In the genomic region with DNA sequence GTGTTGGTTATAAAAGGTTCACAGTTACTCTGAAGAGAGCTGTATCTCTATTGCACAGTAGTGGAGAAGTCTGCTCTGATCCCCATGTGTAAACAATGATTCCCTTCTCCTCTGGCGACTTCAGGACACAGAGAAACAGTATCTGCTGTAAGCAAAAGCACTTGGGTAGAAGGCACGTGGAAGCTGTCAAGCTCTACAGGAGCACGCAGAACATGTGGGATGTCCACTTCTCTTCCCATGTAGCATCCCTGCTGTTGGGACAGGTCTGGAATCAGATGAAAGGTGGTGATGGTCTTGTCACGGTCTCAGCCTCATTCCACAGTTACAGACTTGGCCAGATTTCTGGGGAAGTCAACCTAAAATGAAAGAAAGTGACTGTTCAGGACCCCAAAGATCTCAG, we compare ENCODE assay signal across 36 cellular contexts. TPM values are rescaled to one million over a fixed set of nuclear protein-coding genes. Genes with fewer than 3 reads are reported as not detected.
"Had no signal": no experiment of that assay in that cellular context is flagged by ENCODE, and none has a peak within 500 bp of the region (broad histone marks: within the 10 kb centered on the region; RNA-seq: fewer than 3 reads in every experiment).

No MANE protein-coding gene starts in this region.

- H3K9me3 ChIP-seq: Peyer's patch had no signal

- H3K4me1 ChIP-seq: Peyer's patch had no signal

- H3K27me3 Mint-ChIP-seq: activated CD4-positive, alpha-beta T cell treated with anti-CD3 and anti-CD28 coated beads, Interleukin-2, amount 10 ng/mL, durations not matched to agents 24 days and 14 days; activated naive CD8-positive, alpha-beta T cell treated with anti-CD3 and anti-CD28 coated beads for 36 hours had no signal

- H3K9me3 Mint-ChIP-seq: activated CD4-positive, alpha-beta T cell treated with anti-CD3 and anti-CD28 coated beads, Interleukin-2, amount 10 ng/mL, durations not matched to agents 24 days and 14 days; activated CD8-positive, alpha-beta T cell treated with anti-CD3 and anti-CD28 coated beads for 36 hours; activated naive CD8-positive, alpha-beta T cell treated with anti-CD3 and anti-CD28 coated beads for 36 hours; activated T-cell treated with anti-CD3 and anti-CD28 coated beads, Interleukin-2, amount 50 U/mL, for 72 hours; activated T-helper 17 cell treated with anti-CD3 and anti-CD28 coated beads, Interleukin-2, amount 50 U/mL, for 72 hours; central memory CD8-positive, alpha-beta T cell had no signal

- ATAC-seq: activated CD8-positive, alpha-beta T cell treated with anti-CD3 and anti-CD28 coated beads for 36 hours; activated T-cell treated with anti-CD3 and anti-CD28 coated beads, Interleukin-2, amount 50 U/mL, for 72 hours; activated T-helper 17 cell treated with anti-CD3 and anti-CD28 coated beads, Interleukin-2, amount 50 U/mL, for 72 hours; K562; PC-3 had no signal

- H3K36me3 Mint-ChIP-seq: activated naive CD8-positive, alpha-beta T cell treated with anti-CD3 and anti-CD28 coated beads for 36 hours had no signal

- H3K4me3 ChIP-seq: K562, Peyer's patch had no signal

- H3K27ac Mint-ChIP-seq: activated CD4-positive, alpha-beta T cell treated with anti-CD3 and anti-CD28 coated beads, Interleukin-2, amount 10 ng/mL, durations not matched to agents 24 days and 14 days; activated CD8-positive, alpha-beta T cell treated with anti-CD3 and anti-CD28 coated beads for 36 hours; activated naive CD8-positive, alpha-beta T cell treated with anti-CD3 and anti-CD28 coated beads for 36 hours; activated T-cell treated with anti-CD3 and anti-CD28 coated beads, Interleukin-2, amount 50 U/mL, for 72 hours; activated T-helper 17 cell treated with anti-CD3 and anti-CD28 coated beads, Interleukin-2, amount 50 U/mL, for 72 hours had no signal

- DNase-seq: activated CD4-positive, alpha-beta T cell treated with anti-CD3 and anti-CD28 coated beads, Interleukin-2, amount 10 ng/mL, durations not matched to agents 24 days and 14 days; activated CD4-positive, alpha-beta T cell treated with anti-CD3 and anti-CD28 coated beads, Interleukin-2, amount 50 U/mL, for 4 hours; activated CD8-positive, alpha-beta T cell treated with anti-CD3 and anti-CD28 coated beads for 36 hours; activated effector memory CD4-positive, alpha-beta T cell treated with anti-CD3 and anti-CD28 coated beads, Interleukin-2, amount 50 U/mL, for 16 hours; activated naive CD4-positive, alpha-beta T cell; activated naive CD4-positive, alpha-beta T cell treated with anti-CD3 and anti-CD28 coated beads, Interleukin-2, amount 50 U/mL, for 16 hours; activated naive CD8-positive, alpha-beta T cell treated with anti-CD3 and anti-CD28 coated beads for 36 hours; activated T-cell treated with anti-CD3 and anti-CD28 coated beads, Interleukin-2, amount 50 U/mL, for 1 hour; activated T-cell treated with anti-CD3 and anti-CD28 coated beads, Interleukin-2, amount 50 U/mL, for 72 hours; amniotic stem cell; aorta; brain microvascular endothelial cell; NCI-H1048; NCI-H1105 treated with DMSO at 0.1 percent for 48 hours; NCI-H1436; NCI-H1694; NCI-H2029; NCI-H2107; NCI-H226; NCI-H446 treated with DMSO at 0.1 percent for 48 hours; NCI-H524; NCI-H69; NCI-H82; NK-92 treated with Interleukin-12 subunit alpha and Interleukin-12 subunit beta, amount 100 ng/mL, for 24 hours; PC-3; Peyer's patch; RPMI8226; SIG-M5; SW 1271; T-helper 1 cell; T1000; WERI-Rb-1 had no signal

- H3K4me1 Mint-ChIP-seq: activated CD4-positive, alpha-beta T cell treated with anti-CD3 and anti-CD28 coated beads, Interleukin-2, amount 10 ng/mL, durations not matched to agents 24 days and 14 days; activated T-helper 17 cell treated with anti-CD3 and anti-CD28 coated beads, Interleukin-2, amount 50 U/mL, for 72 hours had no signal

- H3K27me3 ChIP-seq: brain microvascular endothelial cell, Peyer's patch had no signal

- H3K4me3 Mint-ChIP-seq: activated CD4-positive, alpha-beta T cell treated with anti-CD3 and anti-CD28 coated beads, Interleukin-2, amount 10 ng/mL, durations not matched to agents 24 days and 14 days; activated CD8-positive, alpha-beta T cell treated with anti-CD3 and anti-CD28 coated beads for 36 hours; activated naive CD8-positive, alpha-beta T cell treated with anti-CD3 and anti-CD28 coated beads for 36 hours; activated T-cell treated with anti-CD3 and anti-CD28 coated beads, Interleukin-2, amount 50 U/mL, for 72 hours; activated T-helper 17 cell treated with anti-CD3 and anti-CD28 coated beads, Interleukin-2, amount 50 U/mL, for 72 hours; central memory CD8-positive, alpha-beta T cell had no signal

- H3K27ac ChIP-seq: brain microvascular endothelial cell, Peyer's patch, WERI-Rb-1 had no signal

- H3K36me3 ChIP-seq: Peyer's patch, WERI-Rb-1 had no signal

RNA-seq across cellular contexts. Expression of gene GFPT2, which starts 51.9 kb away (rescaled TPM):
- total RNA-seq: activated CD8-positive, alpha-beta T cell treated with anti-CD3 and anti-CD28 coated beads for 36 hours; T-helper 2 cell treated with Interferon-gamma antibody and Interleukin-4, amounts not matched to agents 100 ng/mL and 5 ng/mL, for 36 hours had no signal
